In genomic region chr22:35450824-35451541, GRCh38 we compare ENCODE assay signal across 20 cellular contexts.
"Had no signal": no experiment of that assay in that cellular context is flagged by ENCODE, and none has a peak within 500 bp of the region (broad histone marks: within the 10 kb centered on the region; RNA-seq: fewer than 3 reads in every experiment).

No MANE protein-coding gene starts in this region.

- H3K4me3 Mint-ChIP-seq: activated CD4-positive, alpha-beta T cell treated with anti-CD3 and anti-CD28 coated beads, Interleukin-2, amount 10 ng/mL, durations not matched to agents 7 days and 5 days; activated naive CD8-positive, alpha-beta T cell treated with anti-CD3 and anti-CD28 coated beads for 36 hours; mesothelial cell of epicardium; T-helper 1 cell treated with Interleukin-12 subunit alpha and Interleukin-12 subunit beta and Interleukin-4 antibody, amounts not matched to agents 30 μg/mL and 1 μg/mL, for 36 hours had no signal

- H3K27me3 Mint-ChIP-seq: activated CD4-positive, alpha-beta T cell treated with anti-CD3 and anti-CD28 coated beads, Interleukin-2, amount 10 ng/mL, durations not matched to agents 7 days and 5 days; activated naive CD8-positive, alpha-beta T cell treated with anti-CD3 and anti-CD28 coated beads for 36 hours had no signal

- H3K27ac ChIP-seq: brain microvascular endothelial cell, foreskin keratinocyte, heart right ventricle, skin epidermis had no signal

- H3K9me3 Mint-ChIP-seq: activated CD4-positive, alpha-beta T cell treated with anti-CD3 and anti-CD28 coated beads, Interleukin-2, amount 10 ng/mL, durations not matched to agents 7 days and 5 days; activated naive CD8-positive, alpha-beta T cell treated with anti-CD3 and anti-CD28 coated beads for 36 hours; mesothelial cell of epicardium; T-helper 1 cell treated with Interleukin-12 subunit alpha and Interleukin-12 subunit beta and Interleukin-4 antibody, amounts not matched to agents 30 μg/mL and 1 μg/mL, for 36 hours had no signal

- H3K36me3 ChIP-seq: brain microvascular endothelial cell, heart right ventricle, lower lobe of right lung had no signal

- H3K9me3 ChIP-seq: heart right ventricle, lower lobe of right lung had no signal

- H3K27ac Mint-ChIP-seq: activated CD4-positive, alpha-beta T cell treated with anti-CD3 and anti-CD28 coated beads, Interleukin-2, amount 10 ng/mL, durations not matched to agents 7 days and 5 days; activated naive CD8-positive, alpha-beta T cell treated with anti-CD3 and anti-CD28 coated beads for 36 hours; mesothelial cell of epicardium; T-helper 1 cell treated with Interleukin-12 subunit alpha and Interleukin-12 subunit beta and Interleukin-4 antibody, amounts not matched to agents 30 μg/mL and 1 μg/mL, for 36 hours had no signal

- H3K4me3 ChIP-seq: heart right ventricle, lower lobe of right lung, skin epidermis had no signal

- H3K36me3 Mint-ChIP-seq: mesothelial cell of epicardium had no signal

- DNase-seq: activated CD4-positive, alpha-beta T cell treated with anti-CD3 and anti-CD28 coated beads, Interleukin-2, amount 10 ng/mL, durations not matched to agents 7 days and 5 days; activated CD4-positive, CD25-positive, alpha-beta regulatory T cell; activated effector memory CD4-positive, alpha-beta T cell treated with Interleukin-2 at 50 U/mL for 16 hours; activated naive CD8-positive, alpha-beta T cell treated with anti-CD3 and anti-CD28 coated beads for 36 hours; amygdala; brain microvascular endothelial cell; cerebellar nuclear complex; effector memory CD4-positive, alpha-beta T cell; foreskin keratinocyte; heart right ventricle; lower lobe of right lung; right cardiac atrium; stimulated activated CD4-positive, alpha-beta T cell treated with anti-CD3 and anti-CD28 coated beads, Interleukin-15, amount 100 ng/mL, for 24 hours; stimulated activated CD4-positive, alpha-beta T cell treated with anti-CD3 and anti-CD28 coated beads, Interleukin-4, amount 100 ng/mL, for 1 hour; stimulated activated naive CD4-positive, alpha-beta T cell treated with Interleukin-2 at 50 U/mL for 16 hours; substantia nigra; trophoblast cell had no signal
